ENCODE assay signal across 1 cellular context in the genomic region with DNA sequence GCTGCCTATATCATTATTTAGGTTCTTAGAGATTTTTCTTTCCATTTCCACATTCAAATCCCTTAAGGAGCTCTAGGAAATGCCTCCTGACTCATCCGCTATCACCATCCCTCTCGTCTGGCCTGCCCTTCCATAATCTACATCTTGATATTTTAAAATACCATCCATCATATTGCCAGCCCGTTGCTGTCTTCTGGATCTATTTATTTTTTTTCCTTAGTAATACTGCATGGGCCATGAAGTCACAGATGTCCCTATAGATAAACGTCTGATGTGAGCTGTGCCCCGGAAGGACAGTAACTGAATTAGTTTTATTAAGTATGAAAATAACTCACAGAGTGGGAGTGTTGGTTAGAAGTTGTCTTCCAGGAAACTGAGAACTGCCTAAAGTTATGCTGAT.
TF ChIP-seq lines count a peak whose summit lies in the region.

No MANE protein-coding gene starts in this region.

TF ChIP-seq in K562, 482 proteins besides CTCF, POLR2A, EP300 and RAD21 (continued from another document):
- TF ChIP-seq, protein P1, sequence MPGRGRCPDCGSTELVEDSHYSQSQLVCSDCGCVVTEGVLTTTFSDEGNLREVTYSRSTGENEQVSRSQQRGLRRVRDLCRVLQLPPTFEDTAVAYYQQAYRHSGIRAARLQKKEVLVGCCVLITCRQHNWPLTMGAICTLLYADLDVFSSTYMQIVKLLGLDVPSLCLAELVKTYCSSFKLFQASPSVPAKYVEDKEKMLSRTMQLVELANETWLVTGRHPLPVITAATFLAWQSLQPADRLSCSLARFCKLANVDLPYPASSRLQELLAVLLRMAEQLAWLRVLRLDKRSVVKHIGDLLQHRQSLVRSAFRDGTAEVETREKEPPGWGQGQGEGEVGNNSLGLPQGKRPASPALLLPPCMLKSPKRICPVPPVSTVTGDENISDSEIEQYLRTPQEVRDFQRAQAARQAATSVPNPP (IDR thresholded peaks at IDR 0.05; ENCODE audit: borderline replicate concordance, insufficient read depth, insufficient read length), result no peak
- TF ChIP-seq CREBBP (IDR thresholded peaks at IDR 0.05; ENCODE audit: low read depth, low read length) (no peak), ZNF224 (CRISPR knock-in tag; IDR thresholded peaks at IDR 0.05) (no peak), NR2C2 (CRISPR knock-in tag; IDR thresholded peaks at IDR 0.05) (no peak), NR2C2 (tag; IDR thresholded peaks at IDR 0.05) (peak; percentile 69; the same call in 1 of the 2 replicates), POLR2AphosphoS2 (IDR thresholded peaks at IDR 0.05; ENCODE audit: low read length) (no peak), RBM22 (IDR thresholded peaks at IDR 0.05; ENCODE audit: low read depth, low read length, poor library complexity, severe bottlenecking) (no peak), PCBP1 (IDR thresholded peaks at IDR 0.05; ENCODE audit: low read depth, low read length, poor library complexity, severe bottlenecking) (no peak), HOXB6 (CRISPR knock-in tag; IDR thresholded peaks at IDR 0.05; ENCODE audit: borderline replicate concordance) (no peak), HNRNPUL1 (IDR thresholded peaks at IDR 0.05; ENCODE audit: low read length) (no peak)
TF ChIP-seq in K562: peak in this region for 15.
